3 cellular contexts compared by ENCODE assay signal in genomic region chr9:128094950-128095544, GRCh38.
TF ChIP-seq lines count a peak whose summit lies in the region.

No MANE protein-coding gene starts in this region.

TF ChIP-seq in SK-N-SH, 30 proteins besides CTCF, POLR2A, EP300 and RAD21:
- no peak for TF ChIP-seq USF1 (IDR thresholded peaks at IDR 0.05; ENCODE audit: borderline replicate concordance, low read depth)
- no peak for TF ChIP-seq RCOR1 (IDR thresholded peaks at IDR 0.05; ENCODE audit: low read length)
- TF ChIP-seq NFIC (IDR thresholded peaks at IDR 0.05; ENCODE audit: borderline replicate concordance) = no peak
- no peak for TF ChIP-seq REST (IDR thresholded peaks at IDR 0.05; ENCODE audit: low read depth, low read length)
- no peak for TF ChIP-seq SIN3A (IDR thresholded peaks at IDR 0.05; ENCODE audit: borderline replicate concordance, low read depth, low read length)
- no peak for TF ChIP-seq RFX5 (IDR thresholded peaks at IDR 0.05; ENCODE audit: low read length)
- TF ChIP-seq SMC3 (IDR thresholded peaks at IDR 0.05; ENCODE audit: low read depth, low read length) = no peak
- no peak for TF ChIP-seq TAF1 (IDR thresholded peaks at IDR 0.05; ENCODE audit: borderline replicate concordance, low read depth, low read length)
- no peak for TF ChIP-seq JUND (IDR thresholded peaks at IDR 0.05)
- TF ChIP-seq GATA2 (CRISPR knock-in tag; IDR thresholded peaks at IDR 0.05) = no peak
- TF ChIP-seq MXI1 (IDR thresholded peaks at IDR 0.05; ENCODE audit: low read depth, low read length) = no peak
- TF ChIP-seq NRF1 (IDR thresholded peaks at IDR 0.05; ENCODE audit: low read depth, low read length) = no peak

TF ChIP-seq in SK-N-SH treated with all-trans-retinoic acid at 6 μM for 48 hours, 23 proteins besides CTCF, POLR2A, EP300 and RAD21:
- TF ChIP-seq TOX (CRISPR knock-in tag; IDR thresholded peaks at IDR 0.05; ENCODE audit: borderline replicate concordance) (no peak), RARB (CRISPR knock-in tag; IDR thresholded peaks at IDR 0.05) (no peak), ESRRG (CRISPR knock-in tag; IDR thresholded peaks at IDR 0.05) (no peak), TCF4 (CRISPR knock-in tag; IDR thresholded peaks at IDR 0.05; ENCODE audit: borderline replicate concordance) (no peak), POU6F1 (CRISPR knock-in tag; IDR thresholded peaks at IDR 0.05; ENCODE audit: borderline replicate concordance, low read depth) (no peak), ZNF8 (CRISPR knock-in tag; IDR thresholded peaks at IDR 0.05) (no peak), ARNTL (CRISPR knock-in tag; IDR thresholded peaks at IDR 0.05; ENCODE audit: borderline replicate concordance, low read depth) (no peak), ZFP3 (CRISPR knock-in tag; IDR thresholded peaks at IDR 0.05) (no peak), ZNF565 (CRISPR knock-in tag; conservative IDR thresholded peaks at IDR 0.05; ENCODE audit: low read depth) (no peak), CSDC2 (CRISPR knock-in tag; IDR thresholded peaks at IDR 0.05) (no peak), PATZ1 (CRISPR knock-in tag; IDR thresholded peaks at IDR 0.05; ENCODE audit: borderline replicate concordance) (no peak)

TF ChIP-seq in HepG2, 621 proteins besides CTCF, POLR2A, EP300 and RAD21 (continues in another document):
- TF ChIP-seq SALL1 (CRISPR knock-in tag; IDR thresholded peaks at IDR 0.05) (no peak), PITX1 (CRISPR knock-in tag; IDR thresholded peaks at IDR 0.05) (peak; percentile 81; the same call in 1 of the 2 replicates), ZBTB7B (CRISPR knock-in tag; IDR thresholded peaks at IDR 0.05) (0 out of 2 replicates have a peak, but pooled peaks have one; percentile 49), PATZ1 (CRISPR knock-in tag; IDR thresholded peaks at IDR 0.05) (peak; percentile 84), RARA (CRISPR knock-in tag; IDR thresholded peaks at IDR 0.05) (peak; percentile 76), ZNF18 (CRISPR knock-in tag; IDR thresholded peaks at IDR 0.05; ENCODE audit: insufficient replicate concordance) (no peak), THRA (CRISPR knock-in tag; IDR thresholded peaks at IDR 0.05; ENCODE audit: borderline replicate concordance) (peak; percentile 29; the same call in 1 of the 2 replicates), ZNF333 (CRISPR knock-in tag; IDR thresholded peaks at IDR 0.05; ENCODE audit: borderline replicate concordance) (0 out of 2 replicates have a peak, but pooled peaks have one; percentile 24), NR2F6 (IDR thresholded peaks at IDR 0.05) (no peak), NR2F6 (CRISPR knock-in tag; IDR thresholded peaks at IDR 0.05) (0 out of 2 replicates have a peak, but pooled peaks have one; percentile 19), SOX13 (IDR thresholded peaks at IDR 0.05) (no peak), SOX13 (CRISPR knock-in tag; conservative IDR thresholded peaks at IDR 0.05 in 1 of 2, IDR thresholded peaks at IDR 0.05 in 1 of 2) (peak in 1 of 2 experiments; percentile 45; a peak in 1 of 4 replicates), PHF21A (CRISPR knock-in tag; IDR thresholded peaks at IDR 0.05) (peak; percentile 39; the same call in 1 of the 2 replicates), LCORL (IDR thresholded peaks at IDR 0.05) (no peak), LCORL (CRISPR knock-in tag; IDR thresholded peaks at IDR 0.05) (peak; percentile 84; the same call in 1 of the 2 replicates), SOX6 (IDR thresholded peaks at IDR 0.05) (no peak), SOX6 (CRISPR knock-in tag; IDR thresholded peaks at IDR 0.05) (peak; percentile 73), ZNF143 (CRISPR knock-in tag; IDR thresholded peaks at IDR 0.05) (peak; percentile 31; the same call in 1 of the 2 replicates), NONO (IDR thresholded peaks at IDR 0.05) (no peak), NONO (CRISPR knock-in tag; conservative IDR thresholded peaks at IDR 0.05) (0 out of 2 replicates have a peak, but pooled peaks have one; percentile 22), HIVEP1 (CRISPR knock-in tag; IDR thresholded peaks at IDR 0.05) (peak; percentile 68; the same call in 1 of the 2 replicates), NR2C2 (CRISPR knock-in tag; IDR thresholded peaks at IDR 0.05; ENCODE audit: borderline replicate concordance) (peak; percentile 26; the same call in 1 of the 2 replicates), RBAK (CRISPR knock-in tag; IDR thresholded peaks at IDR 0.05) (no peak), ARID5B (CRISPR knock-in tag; IDR thresholded peaks at IDR 0.05) (0 out of 2 replicates have a peak, but pooled peaks have one; percentile 8), YY1 (IDR thresholded peaks at IDR 0.05; ENCODE audit: insufficient read depth, insufficient replicate concordance, low read depth, low read length) (no peak), GATA4 (IDR thresholded peaks at IDR 0.05; ENCODE audit: borderline replicate concordance, low read depth) (no peak), FOXP1 (IDR thresholded peaks at IDR 0.05) (no peak), FOXP1 (CRISPR knock-in tag; IDR thresholded peaks at IDR 0.05) (no peak), TMF1 (CRISPR knock-in tag; IDR thresholded peaks at IDR 0.05; ENCODE audit: low read depth) (no peak), PRDM4 (CRISPR knock-in tag; IDR thresholded peaks at IDR 0.05; ENCODE audit: borderline replicate concordance) (no peak), HNF4A (CRISPR knock-in tag; IDR thresholded peaks at IDR 0.05) (peak; percentile 78), HNF1A (IDR thresholded peaks at IDR 0.05; ENCODE audit: low read depth) (no peak), HNF1A (CRISPR knock-in tag; IDR thresholded peaks at IDR 0.05; ENCODE audit: borderline replicate concordance) (peak; percentile 41; the same call in 1 of the 2 replicates), BCL6 (CRISPR knock-in tag; IDR thresholded peaks at IDR 0.05) (peak; percentile 82), ZBTB25 (CRISPR knock-in tag; IDR thresholded peaks at IDR 0.05) (no peak), RORA (CRISPR knock-in tag; IDR thresholded peaks at IDR 0.05) (no peak), ARNT (IDR thresholded peaks at IDR 0.05) (no peak), CEBPG (CRISPR knock-in tag; IDR thresholded peaks at IDR 0.05) (peak; percentile 20; the same call in 1 of the 2 replicates), SOX5 (CRISPR knock-in tag; IDR thresholded peaks at IDR 0.05; ENCODE audit: borderline replicate concordance) (peak; percentile 8; the same call in 1 of the 2 replicates)
